Comparison of ENCODE assay signal across 8 cellular contexts in genomic region chr2:26033270-26033768, GRCh38. TPM values are rescaled to one million over a fixed set of nuclear protein-coding genes. Genes with fewer than 3 reads are reported as not detected.
DNase-seq lines count a peak whose midpoint lies in the region; ATAC-seq and TF ChIP-seq lines count a peak whose summit lies in the region.

No MANE protein-coding gene starts in this region.

- peak overlapping the region; percentile 14 for H2BK5ac ChIP-seq in mesendoderm (ENCODE audit: low read length)

- H3K9me3 Mint-ChIP-seq in activated naive CD4-positive, alpha-beta T cell treated with anti-CD3 and anti-CD28 coated beads, Interleukin-2, amount 10 ng/mL, durations not matched to agents 7 days and 5 days = no peaks in the 10 kb centered on the region
- no peaks in the 10 kb centered on the region for H3K9me3 Mint-ChIP-seq in endodermal cell

- H3K27me3 ChIP-seq in SU-DHL-6 (ENCODE audit: low read length) (no peaks in the 10 kb centered on the region), endodermal cell (ENCODE audit: control insufficient read depth, insufficient read depth, low read length, poor library complexity, severe bottlenecking) (no peaks in the 10 kb centered on the region), mesendoderm (ENCODE audit: insufficient read depth, low read length, poor library complexity) (no peaks in the 10 kb centered on the region), transverse colon (no peaks in the 10 kb centered on the region)

- H3K56ac ChIP-seq in mesendoderm (ENCODE audit: low read length) = peak overlapping the region; percentile 89

- intact Hi-C loops in transverse colon (cut with DNase I; ENCODE audit: low total_unique reads) = no loop called here

- no peak for TF ChIP-seq EP300 in transverse colon (IDR thresholded peaks at IDR 0.05; ENCODE audit: low read depth)

- DNase-seq in activated naive CD4-positive, alpha-beta T cell treated with anti-CD3 and anti-CD28 coated beads, Interleukin-2, amount 10 ng/mL, durations not matched to agents 7 days and 5 days = no peak
- DNase-seq in activated naive CD4-positive, alpha-beta T cell treated with anti-CD3 and anti-CD28 coated beads, Interleukin-2, amount 50 U/mL, for 16 hours = no peak
- DNase-seq in NCI-H1417 treated with DMSO at 0.1 percent for 48 hours (lab: John Stamatoyannopoulos, UW) (peak; percentile 91), endodermal cell (peak; percentile 94), mesendoderm (peak; percentile 96), transverse colon (peak; percentile 88)

- CTCF ChIA-PET in activated naive CD4-positive, alpha-beta T cell treated with anti-CD3 and anti-CD28 coated beads, Interleukin-2, amount 10 ng/mL, durations not matched to agents 7 days and 5 days (lab: Charles Lee) = interaction anchor here (0.7 to 2.0 kb wide), 4 partner anchors 10 to 43 kb away, joined by 3 to 12 read pairs (median 4); no protein-coding TSS in a partner anchor

- H4K5ac ChIP-seq in mesendoderm (ENCODE audit: low read length) = no peak overlapping the region

- no peaks in the 10 kb centered on the region for H3K9me3 ChIP-seq in SU-DHL-6 (ENCODE audit: insufficient read depth, low read length)
- H3K9me3 ChIP-seq in endodermal cell (ENCODE audit: control insufficient read depth, low read length) = no peaks in the 10 kb centered on the region
- H3K9me3 ChIP-seq in transverse colon = no peaks in the 10 kb centered on the region

- no peak overlapping the region for H2BK15ac ChIP-seq in mesendoderm (replicated peaks; ENCODE audit: low read depth)

- H3K79me2 ChIP-seq in SU-DHL-6 (ENCODE audit: insufficient read depth, low read length) (peaks cover 44% of the 10 kb centered on the region), mesendoderm (ENCODE audit: control insufficient read depth, insufficient read depth, low read length) (peaks cover 42% of the 10 kb centered on the region)

- no peak overlapping the region for H2AK5ac ChIP-seq in mesendoderm (ENCODE audit: low read length)

- no peaks in the 10 kb centered on the region for H3K9me2 ChIP-seq in SU-DHL-6 (replicated peaks; ENCODE audit: insufficient read depth, low read length)

- peak; percentile 34 for ATAC-seq in HG02840 (IDR thresholded peaks at IDR 0.05; ENCODE audit: low FRiP score, unreplicated experiment)

- no peak for TF ChIP-seq CTCF in SU-DHL-6 (IDR thresholded peaks at IDR 0.05; ENCODE audit: insufficient read depth, low read length, poor library complexity, severe bottlenecking)
- TF ChIP-seq CTCF in endodermal cell (conservative IDR thresholded peaks at IDR 0.05) = no peak
- TF ChIP-seq CTCF in transverse colon (IDR thresholded peaks at IDR 0.05) = no peak

- H3K27ac ChIP-seq in SU-DHL-6 (ENCODE audit: low read depth, low read length) = peak overlapping the region; percentile 68
- H3K27ac ChIP-seq in endodermal cell (ENCODE audit: low read depth, low read length) = peak overlapping the region; percentile 85
- H3K27ac ChIP-seq in mesendoderm (ENCODE audit: low read depth, low read length) = peak overlapping the region; percentile 90
- H3K27ac ChIP-seq in transverse colon = peak overlapping the region; percentile 93 to 99 (median 96)

- H3K4me1 ChIP-seq in endodermal cell (ENCODE audit: control insufficient read depth, insufficient read depth, low read length) (peaks cover 5% of the 10 kb centered on the region), mesendoderm (ENCODE audit: control insufficient read depth, low read depth, low read length) (peaks cover 5% of the 10 kb centered on the region), transverse colon (peaks cover 6 to 36% (median 25%) of the 10 kb centered on the region in 4 donors)

- WGBS in endodermal cell (ENCODE audit: insufficient coverage in 1 of 2, insufficient read length in 1 of 2), 2 experiments = 0 to 1% methylated on average over 17 to 32 of the region's 32 CpGs
- no CpG with 5 or more reads among the region's 32 CpGs for WGBS in mesendoderm (ENCODE audit: extremely low coverage, insufficient coverage, low lambda C conversion rate)
- WGBS in transverse colon (ENCODE audit: low coverage in 1 of 2), 2 donors = 0% methylated on average over 32 of the region's 32 CpGs; no CpG with 5 or more reads in 1 of the 2 donors

- TF ChIP-seq POLR2A in transverse colon (IDR thresholded peaks at IDR 0.05) = peak; percentile 73

- peak overlapping the region; percentile 29 for H3K18ac ChIP-seq in mesendoderm (ENCODE audit: low read length)

- peak overlapping the region; percentile 86 for H3K4me3 Mint-ChIP-seq in activated naive CD4-positive, alpha-beta T cell treated with anti-CD3 and anti-CD28 coated beads, Interleukin-2, amount 10 ng/mL, durations not matched to agents 7 days and 5 days
- peak overlapping the region; percentile 95 for H3K4me3 Mint-ChIP-seq in endodermal cell

- H3K27ac Mint-ChIP-seq in activated naive CD4-positive, alpha-beta T cell treated with anti-CD3 and anti-CD28 coated beads, Interleukin-2, amount 10 ng/mL, durations not matched to agents 7 days and 5 days = peak overlapping the region; percentile 94
- H3K27ac Mint-ChIP-seq in endodermal cell = peak overlapping the region; percentile 99

- in situ Hi-C loops in transverse colon (cut with MboI; ENCODE audit: low pct_ligation_motif_present in 1 of 4, low pct_unique_long_range_greater_than_20kb in 1 of 4, low sequenced_read_pairs in 3 of 4) = no loop called here

- peak overlapping the region; percentile 94 for H2AFZ ChIP-seq in SU-DHL-6 (ENCODE audit: low read depth, low read length, severe bottlenecking)

- no peaks in the 10 kb centered on the region for H3K27me3 Mint-ChIP-seq in activated naive CD4-positive, alpha-beta T cell treated with anti-CD3 and anti-CD28 coated beads, Interleukin-2, amount 10 ng/mL, durations not matched to agents 7 days and 5 days
- H3K27me3 Mint-ChIP-seq in endodermal cell (ENCODE audit: insufficient read depth) = no peaks in the 10 kb centered on the region

- no peaks in the 10 kb centered on the region for H3F3A ChIP-seq in SU-DHL-6 (ENCODE audit: insufficient read depth)

- peaks cover 4% of the 10 kb centered on the region; the same call in 1 of the 2 replicates for H3K36me3 ChIP-seq in SU-DHL-6 (ENCODE audit: low read length)
- peaks cover 19% of the 10 kb centered on the region for H3K36me3 ChIP-seq in endodermal cell (ENCODE audit: control insufficient read depth, insufficient read depth, low read length)
- no peaks in the 10 kb centered on the region for H3K36me3 ChIP-seq in mesendoderm (ENCODE audit: control insufficient read depth, insufficient read depth, low read length)
- no peaks in the 10 kb centered on the region for H3K36me3 ChIP-seq in transverse colon

- H3K36me3 Mint-ChIP-seq in activated naive CD4-positive, alpha-beta T cell treated with anti-CD3 and anti-CD28 coated beads, Interleukin-2, amount 10 ng/mL, durations not matched to agents 7 days and 5 days = peaks cover 13% of the 10 kb centered on the region
- H3K36me3 Mint-ChIP-seq in endodermal cell (ENCODE audit: low read depth) = peaks cover 17% of the 10 kb centered on the region

- peaks cover 4% of the 10 kb centered on the region for H3K79me1 ChIP-seq in mesendoderm (ENCODE audit: low read length)

- H4K20me1 ChIP-seq in SU-DHL-6 (ENCODE audit: low read depth, low read length) = peaks cover 18% of the 10 kb centered on the region

- H2BK120ac ChIP-seq in mesendoderm (ENCODE audit: low read depth, low read length) = no peak overlapping the region

- peaks cover 29% of the 10 kb centered on the region for H3K4me1 Mint-ChIP-seq in activated naive CD4-positive, alpha-beta T cell treated with anti-CD3 and anti-CD28 coated beads, Interleukin-2, amount 10 ng/mL, durations not matched to agents 7 days and 5 days
- H3K4me1 Mint-ChIP-seq in endodermal cell = peaks cover 7% of the 10 kb centered on the region

- H3K9ac ChIP-seq in SU-DHL-6 (ENCODE audit: low read length) = peak overlapping the region; percentile 80
- peak overlapping the region; percentile 85 for H3K9ac ChIP-seq in endodermal cell (ENCODE audit: extremely low read depth, low read length, poor library complexity, severe bottlenecking)
- H3K9ac ChIP-seq in mesendoderm (ENCODE audit: low read length) = peak overlapping the region; percentile 77

- H3K4ac ChIP-seq in mesendoderm (ENCODE audit: low read depth, low read length) = peak overlapping the region; percentile 28

- H3K4me2 ChIP-seq in SU-DHL-6 (ENCODE audit: low read depth, low read length, poor library complexity, severe bottlenecking) = peak overlapping the region; percentile 78
- peak overlapping the region; percentile 78 for H3K4me2 ChIP-seq in mesendoderm (ENCODE audit: low read length)

- no peak overlapping the region for H3K23ac ChIP-seq in mesendoderm (ENCODE audit: low read length)

- peak overlapping the region; percentile 77 for H3K4me3 ChIP-seq in SU-DHL-6 (ENCODE audit: insufficient read depth, low read length, poor library complexity, severe bottlenecking)
- peak overlapping the region; percentile 96 for H3K4me3 ChIP-seq in endodermal cell (ENCODE audit: low read length)
- peak overlapping the region; percentile 39 for H3K4me3 ChIP-seq in mesendoderm (ENCODE audit: low read length)
- peak overlapping the region; percentile 69 to 93 (median 85) for H3K4me3 ChIP-seq in transverse colon

- H4K8ac ChIP-seq in mesendoderm (ENCODE audit: low read depth, low read length) = no peak overlapping the region

RNA-seq across cellular contexts. Expression of gene RAB10, which starts 0.6 kb away (rescaled TPM):
- 100 to 1,000 TPM; 115 to 121 TPM for total RNA-seq in endodermal cell
- polyA plus RNA-seq in endodermal cell (2013, experiment 1 of 2) = 102 TPM
- 95.8 TPM for polyA plus RNA-seq in endodermal cell (2013, experiment 2 of 2)
- 89.5 TPM for polyA plus RNA-seq in mesendoderm (2013, experiment 1 of 2)
- polyA plus RNA-seq in mesendoderm (2013, experiment 2 of 2) = 88.3 TPM
- total RNA-seq in transverse colon = 100 to 1,000 TPM in 3 of 4 donors, 10 to 100 TPM in 1; 99.5 to 150 (median 144) TPM

RNA-seq across cellular contexts. Expression of gene KIF3C, which starts 51.0 kb away (rescaled TPM):
- total RNA-seq in endodermal cell (10 to 100 TPM; 42.9 to 51.4 TPM), transverse colon (1 to 10 TPM in 3 of 4 donors, under 1 TPM in 1; 0.37 to 3.2 (median 2.0) TPM)
- 47.4 TPM for polyA plus RNA-seq in endodermal cell (2013, experiment 1 of 2)
- polyA plus RNA-seq in endodermal cell (2013, experiment 2 of 2) = 43.6 TPM
- 25.9 TPM for polyA plus RNA-seq in mesendoderm (2013, experiment 1 of 2)
- polyA plus RNA-seq in mesendoderm (2013, experiment 2 of 2) = 26.7 TPM

Comparison
In these comparisons a context has a peak if more than half of its experiments do, and no peak if none do; other contexts are left out.
1. DNase-seq: peak in NCI-H1417 treated with DMSO at 0.1 percent for 48 hours (single experiment), endodermal cell (single experiment), mesendoderm (single experiment) and transverse colon (single experiment); none in activated naive CD4-positive, alpha-beta T cell treated with anti-CD3 and anti-CD28 coated beads, Interleukin-2, amount 10 ng/mL, durations not matched to agents 7 days and 5 days (single experiment) and activated naive CD4-positive, alpha-beta T cell treated with anti-CD3 and anti-CD28 coated beads, Interleukin-2, amount 50 U/mL, for 16 hours (single experiment).
2. H3K4me3 ChIP-seq: peak in every context shown above with its lines; median percentile 96 in endodermal cell; 85 in transverse colon; 77 in SU-DHL-6; 39 in mesendoderm.
3. RNA of gene KIF3C, which starts 51.0 kb away (total RNA-seq): 42.9 to 51.4 TPM in endodermal cell; 0.37 to 3.2 TPM in transverse colon; every median in the first group is over 10 times any median in the second.
4. Peak in every context shown above with its lines, with median percentiles within 50 percentile points of each other: H3K27ac ChIP-seq and H3K9ac ChIP-seq.